8 cellular contexts compared by ENCODE assay signal in genomic region chr19:11737964-11738745, GRCh38. TPM values are rescaled to one million over a fixed set of nuclear protein-coding genes. Genes with fewer than 3 reads are reported as not detected.
A peak's percentile ranks its signal among the peaks of the same experiment; 100 is the strongest.
DNase-seq lines count a peak whose midpoint lies in the region; ATAC-seq, FAIRE-seq and TF ChIP-seq lines count a peak whose summit lies in the region.

No MANE protein-coding gene starts in this region.

- no peak for FAIRE-seq in pancreas (lab: Jason Lieb, UNC)

- H3K27ac Mint-ChIP-seq in activated naive CD4-positive, alpha-beta T cell treated with anti-CD3 and anti-CD28 coated beads for 36 hours = peak overlapping the region; percentile 12

- intact Hi-C loops in Panc1 (cut with micrococcal nuclease; ENCODE audit: unreplicated experiment) = no loop called here
- intact Hi-C loops in activated naive CD4-positive, alpha-beta T cell treated with anti-CD3 and anti-CD28 coated beads for 36 hours (cut with micrococcal nuclease) = loop anchor here (1.0 kb wide), 1 partner anchor 28 kb away; the partner anchor contains the start of gene ZNF441
- intact Hi-C loops in Right ventricle myocardium inferior (cut with DNase I) = loop anchor here (1.0 kb wide), 1 partner anchor 43 kb away; no protein-coding TSS in a partner anchor
- intact Hi-C loops in pancreas (cut with DNase I) = no loop called here

- POLR2A ChIA-PET in Panc1 (lab: Charles Lee) = no interaction called here

- CTCF ChIA-PET in Panc1 (lab: Charles Lee) = no interaction called here
- CTCF ChIA-PET in activated naive CD4-positive, alpha-beta T cell treated with anti-CD3 and anti-CD28 coated beads for 36 hours (lab: Charles Lee) = interaction anchor here (0.6 kb wide), 1 partner anchor 186 kb away, joined by 3 read pairs; no protein-coding TSS in a partner anchor

- in situ Hi-C loops in Panc1 (cut with HindIII; ENCODE audit: low pct_unique_long_range_greater_than_20kb, low sequenced_read_pairs) = no loop called here

- no peaks in the 10 kb centered on the region for H3K9me3 Mint-ChIP-seq in activated naive CD4-positive, alpha-beta T cell treated with anti-CD3 and anti-CD28 coated beads for 36 hours

- H3K4me1 ChIP-seq in Panc1 (ENCODE audit: control insufficient read depth, insufficient read depth, low read length) = peaks cover 7% of the 10 kb centered on the region
- H3K4me1 ChIP-seq in pancreas = peaks cover 0 to 18% (median 11%) of the 10 kb centered on the region in 3 donors

- no peaks in the 10 kb centered on the region for H3K27me3 ChIP-seq in Panc1 (ENCODE audit: control insufficient read depth, insufficient read depth, low read length)
- H3K27me3 ChIP-seq in pancreas = no peaks in the 10 kb centered on the region

- peak; percentile 21 for ATAC-seq in GM18858 (IDR thresholded peaks at IDR 0.05; ENCODE audit: unreplicated experiment)
- peak; percentile 28 for ATAC-seq in HG03039 (IDR thresholded peaks at IDR 0.05; ENCODE audit: unreplicated experiment)
- peak; percentile 75 for ATAC-seq in Panc1
- peak; percentile 51 for ATAC-seq in Right ventricle myocardium inferior
- ATAC-seq in pancreas = peak; percentile 67 to 76 (median 72)

- no peaks in the 10 kb centered on the region for H3K36me3 ChIP-seq in Panc1 (ENCODE audit: control insufficient read depth, insufficient read depth, low read length)
- no peaks in the 10 kb centered on the region for H3K36me3 ChIP-seq in pancreas

- peaks cover 4% of the 10 kb centered on the region for H3K36me3 Mint-ChIP-seq in activated naive CD4-positive, alpha-beta T cell treated with anti-CD3 and anti-CD28 coated beads for 36 hours (ENCODE audit: low read depth)

- 0% methylated on average over 52 of the region's 52 CpGs for WGBS in pancreas, 2 donors

- peaks cover 18% of the 10 kb centered on the region for H3K4me1 Mint-ChIP-seq in activated naive CD4-positive, alpha-beta T cell treated with anti-CD3 and anti-CD28 coated beads for 36 hours (ENCODE audit: low read depth)

- BruUV-seq in Panc1 (replicated peaks; lab: Mats Ljungman, UMichigan) = TSS peak; percentile 88

- H3K27me3 Mint-ChIP-seq in activated naive CD4-positive, alpha-beta T cell treated with anti-CD3 and anti-CD28 coated beads for 36 hours (ENCODE audit: low read depth) = no peaks in the 10 kb centered on the region

- peak; percentile 44 for DNase-seq in AG08396 (ENCODE audit: low spot score)
- DNase-seq in Panc1 (ENCODE audit: low read depth, low spot score) = no peak
- DNase-seq in activated naive CD4-positive, alpha-beta T cell treated with anti-CD3 and anti-CD28 coated beads for 36 hours = peak; percentile 43
- DNase-seq in Right ventricle myocardium inferior (ENCODE audit: missing footprints) = peak; percentile 77
- peak; percentile 73 to 95 (median 80) for DNase-seq in pancreas
- no peak for DNase-seq in NCI-H1694 (lab: John Stamatoyannopoulos, UW)

- TF ChIP-seq CTCF in Panc1 (IDR thresholded peaks at IDR 0.05) (no peak), pancreas (IDR thresholded peaks at IDR 0.05) (no peak)

- peak overlapping the region; percentile 83 to 84 for H3K4me3 ChIP-seq in Panc1 (ENCODE audit: low read depth in 2 of 2, low read length in 2 of 2)
- H3K4me3 ChIP-seq in pancreas = peak overlapping the region; percentile 75 to 99 (median 93)

- no peaks in the 10 kb centered on the region for H3K9me3 ChIP-seq in Panc1 (ENCODE audit: control insufficient read depth, insufficient read depth, low read depth, low read length)
- no peaks in the 10 kb centered on the region for H3K9me3 ChIP-seq in pancreas

- H3K27ac ChIP-seq in Panc1 (ENCODE audit: low read length) = peak overlapping the region; percentile 79
- H3K27ac ChIP-seq in pancreas = peak overlapping the region; percentile 80 to 97 (median 92)

- peak overlapping the region; percentile 99 for H3K4me3 Mint-ChIP-seq in activated naive CD4-positive, alpha-beta T cell treated with anti-CD3 and anti-CD28 coated beads for 36 hours

RNA-seq across cellular contexts. Expression of gene ZNF823, which starts 0.6 kb away (rescaled TPM):
- 5.0 TPM for total RNA-seq in Panc1 (2021; ENCODE audit: unreplicated experiment)
- polyA plus RNA-seq in Panc1 (2012; ENCODE audit: insufficient read length) = 1.7 TPM
- total RNA-seq in activated naive CD4-positive, alpha-beta T cell treated with anti-CD3 and anti-CD28 coated beads for 36 hours = 1 to 10 TPM; 4.1 to 4.2 TPM
- 4.2 TPM for total RNA-seq in Right ventricle myocardium inferior
- total RNA-seq in pancreas = 1 to 10 TPM; 2.5 to 4.7 (median 3.3) TPM
- 1 to 10 TPM; 2.7 to 4.7 TPM for polyA plus RNA-seq in pancreas

RNA-seq across cellular contexts. Expression of gene ZNF441, which starts 28.6 kb away (rescaled TPM):
- 2.8 TPM for total RNA-seq in Panc1 (2021; ENCODE audit: unreplicated experiment)
- 0.74 TPM for polyA plus RNA-seq in Panc1 (2012; ENCODE audit: insufficient read length)
- 1 to 10 TPM; 4.0 TPM for total RNA-seq in activated naive CD4-positive, alpha-beta T cell treated with anti-CD3 and anti-CD28 coated beads for 36 hours
- 4.2 TPM for total RNA-seq in Right ventricle myocardium inferior
- 1 to 10 TPM; 3.1 to 4.9 (median 3.9) TPM for total RNA-seq in pancreas
- 1 to 10 TPM; 2.5 to 6.9 TPM for polyA plus RNA-seq in pancreas

Comparison
In these comparisons a context has a peak if more than half of its experiments do, and no peak if none do; other contexts are left out.
1. DNase-seq: peak in AG08396 (single experiment), activated naive CD4-positive, alpha-beta T cell treated with anti-CD3 and anti-CD28 coated beads for 36 hours (single experiment), Right ventricle myocardium inferior (single experiment) and pancreas (6 of 6); none in Panc1 (single experiment) and NCI-H1694 (single experiment).
2. ATAC-seq: peak in every context shown above with its lines; median percentile 75 in Panc1; 72 in pancreas; 51 in Right ventricle myocardium inferior; 28 in HG03039; 21 in GM18858.
3. intact Hi-C loops: an anchor here in activated naive CD4-positive, alpha-beta T cell treated with anti-CD3 and anti-CD28 coated beads for 36 hours (1.0 kb wide) and Right ventricle myocardium inferior (1.0 kb wide); none called in Panc1 and pancreas.